18 cellular contexts compared by ENCODE assay signal in genomic region chr7:156918642-156919041, GRCh38. TPM values are rescaled to one million over a fixed set of nuclear protein-coding genes. Genes with fewer than 3 reads are reported as not detected.
DNase-seq lines count a peak whose midpoint lies in the region; ATAC-seq lines count a peak whose summit lies in the region.
"Had no signal": no experiment of that assay in that cellular context is flagged by ENCODE, and none has a peak within 500 bp of the region (broad histone marks: within the 10 kb centered on the region; RNA-seq: fewer than 3 reads in every experiment).

No MANE protein-coding gene starts in this region.

- CTCF ChIA-PET in activated naive CD4-positive, alpha-beta T cell treated with anti-CD3 and anti-CD28 coated beads for 36 hours (lab: Charles Lee), result no interaction called here

- peak overlapping the region; percentile 63 for H3K27ac Mint-ChIP-seq in activated naive CD4-positive, alpha-beta T cell treated with anti-CD3 and anti-CD28 coated beads for 36 hours
- H3K27ac Mint-ChIP-seq in stimulated activated effector memory CD8-positive, alpha-beta T cell treated with anti-CD3 and anti-CD28 coated beads, Interleukin-12 subunit alpha, Interleukin-12 subunit beta, amount 100 ng/mL, for 72 hours, result no peak overlapping the region
- H3K27ac Mint-ChIP-seq: brain; CD8-positive, alpha-beta T cell; dendritic cell treated with granulocyte-macrophage colony-stimulating factor and Interleukin-4, amounts not matched to agents 40 ng/mL and 50 ng/mL, for 4 days; naive B cell had no signal

- no peak overlapping the region for H3K4me3 Mint-ChIP-seq in activated naive CD4-positive, alpha-beta T cell treated with anti-CD3 and anti-CD28 coated beads for 36 hours
- peak overlapping the region; percentile 10 for H3K4me3 Mint-ChIP-seq in stimulated activated effector memory CD8-positive, alpha-beta T cell treated with anti-CD3 and anti-CD28 coated beads, Interleukin-12 subunit alpha, Interleukin-12 subunit beta, amount 100 ng/mL, for 72 hours
- H3K4me3 Mint-ChIP-seq: brain; CD8-positive, alpha-beta T cell; dendritic cell treated with granulocyte-macrophage colony-stimulating factor and Interleukin-4, amounts not matched to agents 40 ng/mL and 50 ng/mL, for 4 days; naive B cell had no signal

- ATAC-seq in GM21381 (IDR thresholded peaks at IDR 0.05; ENCODE audit: unreplicated experiment) (peak; percentile 37), HG03039 (IDR thresholded peaks at IDR 0.05; ENCODE audit: unreplicated experiment) (peak; percentile 49), GM19328 (IDR thresholded peaks at IDR 0.05; ENCODE audit: unreplicated experiment) (no peak), GM18909 (IDR thresholded peaks at IDR 0.05; ENCODE audit: poor library complexity, unreplicated experiment) (no peak)
- peak; percentile 83 for ATAC-seq in stimulated activated effector memory CD8-positive, alpha-beta T cell treated with anti-CD3 and anti-CD28 coated beads, Interleukin-12 subunit alpha, Interleukin-12 subunit beta, amount 100 ng/mL, for 72 hours
- ATAC-seq: CD8-positive, alpha-beta T cell had no signal

- H3K4me1 Mint-ChIP-seq in activated naive CD4-positive, alpha-beta T cell treated with anti-CD3 and anti-CD28 coated beads for 36 hours (ENCODE audit: low read depth), result peaks cover 17% of the 10 kb centered on the region
- peaks cover 49% of the 10 kb centered on the region for H3K4me1 Mint-ChIP-seq in stimulated activated effector memory CD8-positive, alpha-beta T cell treated with anti-CD3 and anti-CD28 coated beads, Interleukin-12 subunit alpha, Interleukin-12 subunit beta, amount 100 ng/mL, for 72 hours
- H3K4me1 Mint-ChIP-seq: brain had no signal

- peaks cover 16% of the 10 kb centered on the region for H3K27me3 Mint-ChIP-seq in activated naive CD4-positive, alpha-beta T cell treated with anti-CD3 and anti-CD28 coated beads for 36 hours (ENCODE audit: low read depth)

- H3K36me3 Mint-ChIP-seq in activated naive CD4-positive, alpha-beta T cell treated with anti-CD3 and anti-CD28 coated beads for 36 hours (ENCODE audit: low read depth), result no peaks in the 10 kb centered on the region
- peaks cover 9% of the 10 kb centered on the region for H3K36me3 Mint-ChIP-seq in stimulated activated effector memory CD8-positive, alpha-beta T cell treated with anti-CD3 and anti-CD28 coated beads, Interleukin-12 subunit alpha, Interleukin-12 subunit beta, amount 100 ng/mL, for 72 hours
- H3K36me3 Mint-ChIP-seq: brain; CD8-positive, alpha-beta T cell had no signal

- intact Hi-C loops in activated naive CD4-positive, alpha-beta T cell treated with anti-CD3 and anti-CD28 coated beads for 36 hours (cut with micrococcal nuclease), result no loop called here

- DNase-seq in activated naive CD4-positive, alpha-beta T cell treated with anti-CD3 and anti-CD28 coated beads for 36 hours, result no peak
- no peak for DNase-seq in activated naive CD4-positive, alpha-beta T cell treated with anti-CD3 and anti-CD28 coated beads, Interleukin-2, amount 50 U/mL, for 16 hours
- DNase-seq in stimulated activated effector memory CD8-positive, alpha-beta T cell treated with anti-CD3 and anti-CD28 coated beads, Interleukin-12 subunit alpha, Interleukin-12 subunit beta, amount 100 ng/mL, for 72 hours (ENCODE audit: low spot score in 2 of 2), result no peak
- DNase-seq in dermis blood vessel endothelial cell, result no peak
- DNase-seq: activated CD4-positive, alpha-beta T cell treated with anti-CD3 and anti-CD28 coated beads, Interleukin-2, amount 50 U/mL, for 48 hours; CD8-positive, alpha-beta T cell; DMS79 treated with DMSO at 0.1 percent for 48 hours; erythroblast; naive B cell; NCI-H2029 treated with DMSO at 0.1 percent for 48 hours; NCI-H526 treated with DMSO at 0.1 percent for 48 hours; PC-9 had no signal

- H3K9me3 Mint-ChIP-seq in activated naive CD4-positive, alpha-beta T cell treated with anti-CD3 and anti-CD28 coated beads for 36 hours, result no peaks in the 10 kb centered on the region
- peaks cover 2% of the 10 kb centered on the region for H3K9me3 Mint-ChIP-seq in stimulated activated effector memory CD8-positive, alpha-beta T cell treated with anti-CD3 and anti-CD28 coated beads, Interleukin-12 subunit alpha, Interleukin-12 subunit beta, amount 100 ng/mL, for 72 hours
- H3K9me3 Mint-ChIP-seq: dendritic cell treated with granulocyte-macrophage colony-stimulating factor and Interleukin-4, amounts not matched to agents 40 ng/mL and 50 ng/mL, for 4 days had no signal

RNA-seq across cellular contexts. Expression of gene LMBR1, which starts 25.7 kb away (rescaled TPM):
- total RNA-seq in activated naive CD4-positive, alpha-beta T cell treated with anti-CD3 and anti-CD28 coated beads for 36 hours, result 10 to 100 TPM; 25.2 to 33.8 TPM
- 156 and 194 TPM in 2 replicates for total RNA-seq in dermis blood vessel endothelial cell

RNA-seq across cellular contexts. Expression of gene NOM1, which starts 30.9 kb away (rescaled TPM):
- 10 to 100 TPM; 26.0 to 28.3 TPM for total RNA-seq in activated naive CD4-positive, alpha-beta T cell treated with anti-CD3 and anti-CD28 coated beads for 36 hours
- 20.6 and 23.0 TPM in 2 replicates for total RNA-seq in dermis blood vessel endothelial cell

Comparison
In these comparisons a context has a peak if more than half of its experiments do, and no peak if none do; other contexts are left out.
1. ATAC-seq: peak in GM21381 (single experiment), HG03039 (single experiment) and stimulated activated effector memory CD8-positive, alpha-beta T cell treated with anti-CD3 and anti-CD28 coated beads, Interleukin-12 subunit alpha, Interleukin-12 subunit beta, amount 100 ng/mL, for 72 hours (single experiment); none in GM19328 (single experiment) and GM18909 (single experiment).